ENCODE assay signal across 30 cellular contexts in the genomic region with DNA sequence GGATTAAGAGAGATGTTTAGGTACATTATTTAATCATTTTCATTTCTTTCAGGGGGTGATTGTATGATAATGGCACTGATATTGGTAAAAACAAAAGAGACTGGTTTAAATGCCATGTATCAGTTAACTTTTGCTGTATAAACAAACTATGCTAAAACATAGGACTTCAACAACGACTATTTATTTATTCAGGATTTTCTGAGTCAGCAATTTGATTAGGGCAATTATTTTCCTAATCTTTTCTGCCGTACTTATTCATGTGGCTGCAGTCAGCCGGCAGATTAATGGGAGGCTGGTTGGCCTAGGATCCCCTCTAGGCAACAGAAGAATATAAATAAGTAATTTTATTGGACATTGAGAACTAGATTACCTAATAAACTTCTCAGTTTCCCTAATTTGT.
"Had no signal": no experiment of that assay in that cellular context is flagged by ENCODE, and none has a peak within 500 bp of the region (broad histone marks: within the 10 kb centered on the region; RNA-seq: fewer than 3 reads in every experiment).

No MANE protein-coding gene starts in this region.

- H3K4me1 ChIP-seq: ascending aorta, breast epithelium, colonic mucosa, esophagus muscularis mucosa, foreskin keratinocyte, gastrocnemius medialis, heart left ventricle had no signal

- H3K9me3 Mint-ChIP-seq: brain had no signal

- H3K27ac Mint-ChIP-seq: activated CD4-positive, alpha-beta memory T cell treated with anti-CD3 and anti-CD28 coated beads, Interleukin-2, amount 10 ng/mL, durations not matched to agents 7 days and 5 days; activated CD4-positive, alpha-beta T cell treated with anti-CD3 and anti-CD28 coated beads for 36 hours; activated CD4-positive, alpha-beta T cell treated with anti-CD3 and anti-CD28 coated beads, Interleukin-2, amount 10 ng/mL, durations not matched to agents 7 days and 5 days; activated naive CD4-positive, alpha-beta T cell treated with anti-CD3 and anti-CD28 coated beads, Interleukin-2, amount 10 ng/mL, durations not matched to agents 7 days and 5 days; activated naive CD4-positive, alpha-beta T cell treated with anti-CD3 and anti-CD28 coated beads, Interleukin-2, amount 50 U/mL, for 72 hours; activated naive CD8-positive, alpha-beta T cell treated with anti-CD3 and anti-CD28 coated beads, Interleukin-2, amount 10 ng/mL, durations not matched to agents 7 days and 5 days; activated T-cell treated with anti-CD3 and anti-CD28 coated beads, Interleukin-2, amount 50 U/mL, for 24 hours; activated T-cell treated with anti-CD3 and anti-CD28 coated beads, Interleukin-2, amount 50 U/mL, for 72 hours; brain had no signal

- H3K27ac ChIP-seq: ascending aorta, breast epithelium, cardiac muscle cell, colonic mucosa, esophagus muscularis mucosa, foreskin keratinocyte, gastrocnemius medialis, heart left ventricle had no signal

- ATAC-seq: activated CD4-positive, alpha-beta T cell treated with anti-CD3 and anti-CD28 coated beads for 36 hours; activated naive CD4-positive, alpha-beta T cell treated with anti-CD3 and anti-CD28 coated beads, Interleukin-2, amount 50 U/mL, for 72 hours; activated T-cell treated with anti-CD3 and anti-CD28 coated beads, Interleukin-2, amount 50 U/mL, for 72 hours; foreskin keratinocyte; gastrocnemius medialis; heart left ventricle had no signal

- H3K27me3 ChIP-seq: ascending aorta, breast epithelium, cardiac muscle cell, colonic mucosa, esophagus muscularis mucosa, foreskin keratinocyte, gastrocnemius medialis, heart left ventricle had no signal

- H3K9me3 ChIP-seq: ascending aorta, breast epithelium, colonic mucosa, esophagus muscularis mucosa, gastrocnemius medialis, heart left ventricle had no signal

- H3K4me1 Mint-ChIP-seq: activated CD4-positive, alpha-beta memory T cell treated with anti-CD3 and anti-CD28 coated beads, Interleukin-2, amount 10 ng/mL, durations not matched to agents 7 days and 5 days; activated CD4-positive, alpha-beta T cell treated with anti-CD3 and anti-CD28 coated beads for 36 hours; activated CD4-positive, alpha-beta T cell treated with anti-CD3 and anti-CD28 coated beads, Interleukin-2, amount 10 ng/mL, durations not matched to agents 7 days and 5 days; activated naive CD4-positive, alpha-beta T cell treated with anti-CD3 and anti-CD28 coated beads, Interleukin-2, amount 10 ng/mL, durations not matched to agents 7 days and 5 days; activated naive CD8-positive, alpha-beta T cell treated with anti-CD3 and anti-CD28 coated beads, Interleukin-2, amount 10 ng/mL, durations not matched to agents 7 days and 5 days; brain had no signal

- H3K4me3 Mint-ChIP-seq: activated CD4-positive, alpha-beta memory T cell treated with anti-CD3 and anti-CD28 coated beads, Interleukin-2, amount 10 ng/mL, durations not matched to agents 7 days and 5 days; activated CD4-positive, alpha-beta T cell treated with anti-CD3 and anti-CD28 coated beads for 36 hours; activated CD4-positive, alpha-beta T cell treated with anti-CD3 and anti-CD28 coated beads, Interleukin-2, amount 10 ng/mL, durations not matched to agents 7 days and 5 days; activated naive CD4-positive, alpha-beta T cell treated with anti-CD3 and anti-CD28 coated beads, Interleukin-2, amount 10 ng/mL, durations not matched to agents 7 days and 5 days; activated naive CD8-positive, alpha-beta T cell treated with anti-CD3 and anti-CD28 coated beads, Interleukin-2, amount 10 ng/mL, durations not matched to agents 7 days and 5 days; activated T-cell treated with anti-CD3 and anti-CD28 coated beads, Interleukin-2, amount 50 U/mL, for 24 hours; activated T-cell treated with anti-CD3 and anti-CD28 coated beads, Interleukin-2, amount 50 U/mL, for 72 hours; brain had no signal

- H3K4me3 ChIP-seq: ascending aorta, breast epithelium, cardiac muscle cell, colonic mucosa, esophagus muscularis mucosa, gastrocnemius medialis, heart left ventricle had no signal

- DNase-seq: activated CD4-positive, alpha-beta memory T cell treated with anti-CD3 and anti-CD28 coated beads, Interleukin-2, amount 10 ng/mL, durations not matched to agents 7 days and 5 days; activated CD4-positive, alpha-beta T cell treated with anti-CD3 and anti-CD28 coated beads for 36 hours; activated CD4-positive, alpha-beta T cell treated with anti-CD3 and anti-CD28 coated beads, Interleukin-2, amount 10 ng/mL, durations not matched to agents 7 days and 5 days; activated CD4-positive, alpha-beta T cell treated with anti-CD3 and anti-CD28 coated beads, Interleukin-2, amount 50 U/mL, for 4 hours; activated CD4-positive, CD25-positive, alpha-beta regulatory T cell; activated CD4-positive, CD25-positive, alpha-beta regulatory T cell treated with anti-CD3 and anti-CD28 coated beads, Interleukin-2, amount 50 U/mL, for 72 hours; activated CD8-positive, alpha-beta memory T cell treated with anti-CD3 and anti-CD28 coated beads, Interleukin-2, amount 50 U/mL, for 48 hours; activated gamma-delta T cell; activated naive CD4-positive, alpha-beta T cell; activated naive CD4-positive, alpha-beta T cell treated with anti-CD3 and anti-CD28 coated beads, Interleukin-2, amount 10 ng/mL, durations not matched to agents 7 days and 5 days; activated naive CD8-positive, alpha-beta T cell treated with anti-CD3 and anti-CD28 coated beads, Interleukin-2, amount 10 ng/mL, durations not matched to agents 7 days and 5 days; activated T-cell treated with anti-CD3 and anti-CD28 coated beads for 4 hours; activated T-cell treated with anti-CD3 and anti-CD28 coated beads, Interleukin-2, amount 50 U/mL, for 24 hours; activated T-cell treated with anti-CD3 and anti-CD28 coated beads, Interleukin-2, amount 50 U/mL, for 72 hours; central memory CD4-positive, alpha-beta T cell; cerebellar nuclear complex; colonic mucosa; effector memory CD4-positive, alpha-beta T cell; erythroblast; foreskin keratinocyte; gastrocnemius medialis; glutamatergic neuron; heart left ventricle; T-helper 2 cell had no signal

- H3K36me3 ChIP-seq: ascending aorta, breast epithelium, cardiac muscle cell, colonic mucosa, esophagus muscularis mucosa, gastrocnemius medialis, heart left ventricle had no signal

- H3K27me3 Mint-ChIP-seq: activated CD4-positive, alpha-beta memory T cell treated with anti-CD3 and anti-CD28 coated beads, Interleukin-2, amount 10 ng/mL, durations not matched to agents 7 days and 5 days; activated CD4-positive, alpha-beta T cell treated with anti-CD3 and anti-CD28 coated beads for 36 hours; activated CD4-positive, alpha-beta T cell treated with anti-CD3 and anti-CD28 coated beads, Interleukin-2, amount 10 ng/mL, durations not matched to agents 7 days and 5 days; activated naive CD4-positive, alpha-beta T cell treated with anti-CD3 and anti-CD28 coated beads, Interleukin-2, amount 10 ng/mL, durations not matched to agents 7 days and 5 days; activated naive CD8-positive, alpha-beta T cell treated with anti-CD3 and anti-CD28 coated beads, Interleukin-2, amount 10 ng/mL, durations not matched to agents 7 days and 5 days; activated T-cell treated with anti-CD3 and anti-CD28 coated beads, Interleukin-2, amount 50 U/mL, for 24 hours; brain had no signal

- H3K36me3 Mint-ChIP-seq: activated naive CD4-positive, alpha-beta T cell treated with anti-CD3 and anti-CD28 coated beads, Interleukin-2, amount 10 ng/mL, durations not matched to agents 7 days and 5 days; activated naive CD4-positive, alpha-beta T cell treated with anti-CD3 and anti-CD28 coated beads, Interleukin-2, amount 50 U/mL, for 72 hours; activated naive CD8-positive, alpha-beta T cell treated with anti-CD3 and anti-CD28 coated beads, Interleukin-2, amount 10 ng/mL, durations not matched to agents 7 days and 5 days; brain had no signal
